8 cellular contexts compared by ENCODE assay signal in the genomic region with DNA sequence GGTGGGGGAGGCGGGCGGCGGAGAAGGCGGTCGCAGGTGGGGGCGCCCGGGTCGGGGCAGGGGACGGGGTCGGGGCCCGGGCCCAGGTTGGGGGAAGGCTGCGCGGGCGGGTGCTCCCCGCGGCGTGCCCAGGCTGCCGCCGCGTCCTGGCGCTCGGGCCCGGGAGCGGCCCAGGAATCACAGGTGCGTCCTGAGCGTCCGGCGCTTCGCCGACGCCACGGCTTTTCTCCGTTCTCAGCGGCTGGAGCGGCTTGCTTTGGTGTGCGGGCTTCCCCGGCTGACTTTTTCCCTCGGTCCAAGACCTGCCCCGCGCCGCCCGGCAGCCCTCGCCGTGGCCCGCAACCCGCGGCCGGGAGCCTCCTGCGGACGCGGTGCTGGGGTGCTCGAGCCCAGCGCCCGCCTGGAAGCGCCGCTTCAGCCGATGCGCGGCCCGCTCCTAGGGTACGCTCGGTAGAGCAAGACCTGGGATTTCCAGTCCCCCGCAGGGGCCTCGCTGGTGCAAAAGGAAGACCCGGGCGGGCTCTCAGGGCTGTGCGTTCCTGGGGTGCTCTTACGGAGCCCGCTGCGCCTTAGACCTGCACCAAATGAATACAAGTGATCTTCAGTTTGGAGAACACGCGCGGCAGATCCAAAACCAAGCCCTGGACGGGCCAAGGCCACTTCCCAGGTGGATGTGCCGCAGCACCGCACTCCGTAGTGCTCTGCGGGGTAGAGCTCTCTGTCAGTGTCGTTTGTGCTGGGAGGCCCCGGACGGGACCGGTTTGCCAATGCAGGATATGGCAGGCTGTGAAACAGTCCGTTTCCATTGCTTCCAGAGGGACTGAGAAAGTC. TPM values are rescaled to one million over a fixed set of nuclear protein-coding genes. Genes with fewer than 3 reads are reported as not detected.
DNase-seq lines count a peak whose midpoint lies in the region; ATAC-seq and TF ChIP-seq lines count a peak whose summit lies in the region.

No MANE protein-coding gene starts in this region.

- H3K9me3 Mint-ChIP-seq in activated T-helper 17 cell treated with anti-CD3 and anti-CD28 coated beads, Interleukin-2, amount 50 U/mL, for 72 hours = no peaks in the 10 kb centered on the region

- TF ChIP-seq CTCF in GM10266 (IDR thresholded peaks at IDR 0.05; ENCODE audit: control insufficient read depth, insufficient read depth, low read depth, missing control alignments) (no peak), omental fat pad (IDR thresholded peaks at IDR 0.05) (no peak)

- DNase-seq in GM10266 (ENCODE audit: extremely low spot score) (peak; percentile 47), LHCN-M2 (ENCODE audit: low read depth) (peak; percentile 1), glomerular visceral epithelial cell (ENCODE audit: extremely low spot score) (peak; percentile 25), omental fat pad (ENCODE audit: low spot score) (no peak), NCI-H1048 (lab: John Stamatoyannopoulos, UW) (no peak), NCI-H1436 (lab: John Stamatoyannopoulos, UW) (no peak)

- H3K4me3 Mint-ChIP-seq in activated T-helper 17 cell treated with anti-CD3 and anti-CD28 coated beads, Interleukin-2, amount 50 U/mL, for 72 hours = peak overlapping the region; percentile 83

- H3K27ac Mint-ChIP-seq in activated T-helper 17 cell treated with anti-CD3 and anti-CD28 coated beads, Interleukin-2, amount 50 U/mL, for 72 hours = peak overlapping the region; percentile 66

- H3K4me1 Mint-ChIP-seq in activated T-helper 17 cell treated with anti-CD3 and anti-CD28 coated beads, Interleukin-2, amount 50 U/mL, for 72 hours = peaks cover 8% of the 10 kb centered on the region

- peak; percentile 21 for ATAC-seq in GM21786 (IDR thresholded peaks at IDR 0.05; ENCODE audit: unreplicated experiment)
- peak; percentile 37 for ATAC-seq in activated T-helper 17 cell treated with anti-CD3 and anti-CD28 coated beads, Interleukin-2, amount 50 U/mL, for 72 hours (replicated peaks)
- peak; percentile 58 for ATAC-seq in omental fat pad (ENCODE audit: low FRiP score)

- no peaks in the 10 kb centered on the region for H3K27me3 Mint-ChIP-seq in activated T-helper 17 cell treated with anti-CD3 and anti-CD28 coated beads, Interleukin-2, amount 50 U/mL, for 72 hours

- peaks cover 19% of the 10 kb centered on the region for H3K36me3 Mint-ChIP-seq in activated T-helper 17 cell treated with anti-CD3 and anti-CD28 coated beads, Interleukin-2, amount 50 U/mL, for 72 hours (ENCODE audit: low read depth)

RNA-seq across cellular contexts. Expression of a gene that starts 0.6 kb away (rescaled TPM):
- total RNA-seq in LHCN-M2 (2014; rRNA removed) = 5.6 and 7.7 TPM in 2 replicates
- 3.5 TPM for polyA plus RNA-seq in LHCN-M2 (2012)
- total RNA-seq in activated T-helper 17 cell treated with anti-CD3 and anti-CD28 coated beads, Interleukin-2, amount 50 U/mL, for 72 hours = 10 to 100 TPM; 14.5 to 21.2 TPM
- total RNA-seq in omental fat pad = 10 to 100 TPM in 2 of 4 donors, 1 to 10 TPM in 2; 6.9 to 13.2 (median 9.2) TPM

RNA-seq across cellular contexts. Expression of a gene that starts 51.4 kb away (rescaled TPM):
- total RNA-seq in LHCN-M2 (2014; rRNA removed) (117 and 118 TPM in 2 replicates), omental fat pad (10 to 100 TPM; 37.3 to 67.5 (median 45.2) TPM)
- 40.9 TPM for polyA plus RNA-seq in LHCN-M2 (2012)
- total RNA-seq in activated T-helper 17 cell treated with anti-CD3 and anti-CD28 coated beads, Interleukin-2, amount 50 U/mL, for 72 hours = 10 to 100 TPM; 39.9 to 90.7 TPM

Comparison
In these comparisons a context has a peak if more than half of its experiments do, and no peak if none do; other contexts are left out.
1. DNase-seq: peak in GM10266 (single experiment), LHCN-M2 (single experiment) and glomerular visceral epithelial cell (single experiment); none in omental fat pad (single experiment), NCI-H1048 (single experiment) and NCI-H1436 (single experiment).
2. Peak in every context shown above with its lines, with median percentiles within 50 percentile points of each other: ATAC-seq.